In genomic region chr7:112080441-112080840, GRCh38 we compare ENCODE assay signal across 8 cellular contexts.
DNase-seq lines count a peak whose midpoint lies in the region; ATAC-seq and TF ChIP-seq lines count a peak whose summit lies in the region.

No MANE protein-coding gene starts in this region.

- H3K36me3 ChIP-seq in Karpas-422 (ENCODE audit: insufficient read depth, low read length), result no peaks in the 10 kb centered on the region
- no peaks in the 10 kb centered on the region for H3K36me3 ChIP-seq in mammary epithelial cell (ENCODE audit: insufficient read depth, low read length)
- no peaks in the 10 kb centered on the region for H3K36me3 ChIP-seq in mesendoderm (ENCODE audit: control insufficient read depth, insufficient read depth, low read length)

- DNase-seq in GM04504 (ENCODE audit: low read depth), result peak; percentile 51
- peak; percentile 83 for DNase-seq in Karpas-422
- DNase-seq in mammary epithelial cell, result peak; percentile 73
- DNase-seq in mesendoderm, result peak; percentile 37
- DNase-seq in stimulated activated naive CD4-positive, alpha-beta T cell (lab: John Stamatoyannopoulos, UW), result no peak
- no peak for DNase-seq in stimulated activated CD4-positive, alpha-beta T cell treated with anti-CD3 and anti-CD28 coated beads, Interleukin-12 subunit alpha, Interleukin-12 subunit beta, amount 100 ng/mL, for 4 hours
- DNase-seq in NCI-H345 (lab: John Stamatoyannopoulos, UW), result no peak

- H2AK5ac ChIP-seq in mesendoderm (ENCODE audit: low read length), result no peak overlapping the region

- peak overlapping the region; percentile 72 for H3K4me2 ChIP-seq in Karpas-422 (ENCODE audit: low read depth, low read length, poor library complexity, severe bottlenecking)
- H3K4me2 ChIP-seq in mammary epithelial cell (ENCODE audit: insufficient read depth, low read depth, low read length), result peak overlapping the region; percentile 55
- H3K4me2 ChIP-seq in mesendoderm (ENCODE audit: low read length), result no peak overlapping the region

- H3K9me3 ChIP-seq in Karpas-422 (ENCODE audit: low read length) (no peaks in the 10 kb centered on the region), mammary epithelial cell (replicated peaks; ENCODE audit: insufficient read depth, low read length) (no peaks in the 10 kb centered on the region)

- H3K27me3 ChIP-seq in Karpas-422 (ENCODE audit: low read length) (no peaks in the 10 kb centered on the region), mammary epithelial cell (ENCODE audit: insufficient read depth, low read length) (no peaks in the 10 kb centered on the region), mesendoderm (ENCODE audit: insufficient read depth, low read length, poor library complexity) (no peaks in the 10 kb centered on the region)

- H3K9me2 ChIP-seq in Karpas-422 (replicated peaks; ENCODE audit: insufficient read depth, low read length), result no peaks in the 10 kb centered on the region

- 25% methylated on average over 5 of the region's 5 CpGs for WGBS in mammary epithelial cell (ENCODE audit: low coverage, missing lambda C conversion rate)
- WGBS in mesendoderm (ENCODE audit: extremely low coverage, insufficient coverage, low lambda C conversion rate), result no CpG with 5 or more reads among the region's 5 CpGs

- no peak overlapping the region for H2BK5ac ChIP-seq in mesendoderm (ENCODE audit: low read length)

- in situ Hi-C loops in mammary epithelial cell (cut with MboI; ENCODE audit: low sequenced_read_pairs in 2 of 2), result no loop called here

- peak overlapping the region; percentile 57 for H3K4me3 ChIP-seq in Karpas-422 (ENCODE audit: low read length)
- no peak overlapping the region for H3K4me3 ChIP-seq in mammary epithelial cell (replicated peaks in 1 of 3; ENCODE audit: insufficient read depth in 1 of 3, low read depth in 2 of 3, low read length in 3 of 3)
- H3K4me3 ChIP-seq in mesendoderm (ENCODE audit: low read length), result no peak overlapping the region

- H3K23ac ChIP-seq in mesendoderm (ENCODE audit: low read length), result no peak overlapping the region

- H3K4ac ChIP-seq in mesendoderm (ENCODE audit: low read depth, low read length), result no peak overlapping the region

- H3K56ac ChIP-seq in mesendoderm (ENCODE audit: low read length), result no peak overlapping the region

- BruUV-seq in mammary epithelial cell (replicated peaks; lab: Mats Ljungman, UMichigan), result no TSS peak

- peak; percentile 86 for ATAC-seq in GM21825 (IDR thresholded peaks at IDR 0.05; ENCODE audit: unreplicated experiment)

- TF ChIP-seq CTCF in mammary epithelial cell (conservative IDR thresholded peaks at IDR 0.05 in 1 of 2, IDR thresholded peaks at IDR 0.05 in 1 of 2; ENCODE audit: extremely low read depth in 1 of 2, insufficient read depth in 1 of 2, low read depth in 1 of 2, low read length in 2 of 2), result no peak

- no peak overlapping the region for H3K27ac ChIP-seq in Karpas-422 (ENCODE audit: low read length)
- peak overlapping the region; percentile 23 for H3K27ac ChIP-seq in mammary epithelial cell (ENCODE audit: insufficient read depth, low read depth, low read length)
- no peak overlapping the region for H3K27ac ChIP-seq in mesendoderm (ENCODE audit: low read depth, low read length)

- CTCF ChIA-PET in mammary epithelial cell (lab: Charles Lee; ENCODE audit: low non-redundant PET), result interaction anchor here (0.6 kb wide), 1 partner anchor 530 kb away, joined by 4 read pairs; no protein-coding TSS in a partner anchor

- no peak overlapping the region for H2BK15ac ChIP-seq in mesendoderm (replicated peaks; ENCODE audit: low read depth)

- H3K4me1 ChIP-seq in Karpas-422 (ENCODE audit: low read length) (peaks cover 19% of the 10 kb centered on the region), mammary epithelial cell (ENCODE audit: insufficient read depth, low read length) (peaks cover 24% of the 10 kb centered on the region), mesendoderm (ENCODE audit: control insufficient read depth, low read depth, low read length) (peaks cover 9% of the 10 kb centered on the region)

- no peak overlapping the region for H4K8ac ChIP-seq in mesendoderm (ENCODE audit: low read depth, low read length)

- peaks cover 11% of the 10 kb centered on the region for H3K79me1 ChIP-seq in mesendoderm (ENCODE audit: low read length)

- H2AFZ ChIP-seq in Karpas-422 (ENCODE audit: low read length) (peak overlapping the region; percentile 25; the same call in 1 of the 2 replicates), mammary epithelial cell (ENCODE audit: low read depth, low read length) (peak overlapping the region; percentile 23)

- H3K9ac ChIP-seq in Karpas-422 (ENCODE audit: low read length), result peak overlapping the region; percentile 21; the same call in 1 of the 2 replicates
- H3K9ac ChIP-seq in mammary epithelial cell (ENCODE audit: insufficient read depth, low read length), result no peak overlapping the region
- H3K9ac ChIP-seq in mesendoderm (ENCODE audit: low read length), result no peak overlapping the region

- dilution Hi-C loops in mammary epithelial cell (cut with HindIII; ENCODE audit: low sequenced_read_pairs), result no loop called here

- H2BK120ac ChIP-seq in mesendoderm (ENCODE audit: low read depth, low read length), result no peak overlapping the region

- no peak overlapping the region for H3K18ac ChIP-seq in mesendoderm (ENCODE audit: low read length)

- H3K79me2 ChIP-seq in Karpas-422 (ENCODE audit: low read length) (no peaks in the 10 kb centered on the region), mammary epithelial cell (ENCODE audit: insufficient read depth, low read length) (peaks cover 20% of the 10 kb centered on the region), mesendoderm (ENCODE audit: control insufficient read depth, insufficient read depth, low read length) (peaks cover 8% of the 10 kb centered on the region)

- no peak overlapping the region for H4K5ac ChIP-seq in mesendoderm (ENCODE audit: low read length)

- intact Hi-C loops in mammary epithelial cell (cut with micrococcal nuclease), result no loop called here

- H4K20me1 ChIP-seq in Karpas-422 (ENCODE audit: insufficient read depth, low read depth, low read length) (no peaks in the 10 kb centered on the region), mammary epithelial cell (ENCODE audit: insufficient read depth, low read length) (no peaks in the 10 kb centered on the region)

Comparison
In these comparisons a context has a peak if more than half of its experiments do, and no peak if none do; other contexts are left out.
1. DNase-seq: peak in GM04504 (single experiment), Karpas-422 (single experiment), mammary epithelial cell (single experiment) and mesendoderm (single experiment); none in stimulated activated naive CD4-positive, alpha-beta T cell (0 of 6), stimulated activated CD4-positive, alpha-beta T cell treated with anti-CD3 and anti-CD28 coated beads, Interleukin-12 subunit alpha, Interleukin-12 subunit beta, amount 100 ng/mL, for 4 hours (single experiment) and NCI-H345 (single experiment).